Comparison of ENCODE assay signal across 39 cellular contexts in genomic region chr7:121620206-121620605, GRCh38.
"Had no signal": no experiment of that assay in that cellular context is flagged by ENCODE, and none has a peak within 500 bp of the region (broad histone marks: within the 10 kb centered on the region; RNA-seq: fewer than 3 reads in every experiment).

No MANE protein-coding gene starts in this region.

- H3K9me3 Mint-ChIP-seq: activated CD4-positive, alpha-beta T cell treated with anti-CD3 and anti-CD28 coated beads, Interleukin-2, amount 10 ng/mL, durations not matched to agents 24 days and 14 days; activated naive CD4-positive, alpha-beta T cell treated with anti-CD3 and anti-CD28 coated beads for 36 hours; activated naive CD8-positive, alpha-beta T cell treated with anti-CD3 and anti-CD28 coated beads for 36 hours; activated T-helper 1 cell treated with anti-CD3 and anti-CD28 coated beads, Interleukin-12 subunit alpha, Interleukin-12 subunit beta, Interleukin-2, Interleukin-4 antibody, amounts not matched to agents 30 ng/mL and 10 ng/mL and 1 ng/mL, durations not matched to agents 14 hours and 24 hours and 36 hours; immature natural killer cell; type B pancreatic cell had no signal

- DNase-seq: activated CD4-positive, alpha-beta memory T cell treated with anti-CD3 and anti-CD28 coated beads for 36 hours; activated CD4-positive, alpha-beta T cell treated with anti-CD3 and anti-CD28 coated beads, Interleukin-2, amount 10 ng/mL, durations not matched to agents 24 days and 14 days; activated CD8-positive, alpha-beta memory T cell treated with anti-CD3 and anti-CD28 coated beads, Interleukin-2, amount 50 U/mL, for 4 hours; activated effector memory CD4-positive, alpha-beta T cell treated with anti-CD3 and anti-CD28 coated beads, Interleukin-2, amount 50 U/mL, for 16 hours; activated naive CD4-positive, alpha-beta T cell treated with anti-CD3 and anti-CD28 coated beads for 36 hours; activated naive CD8-positive, alpha-beta T cell treated with anti-CD3 and anti-CD28 coated beads for 36 hours; activated T-cell treated with anti-CD3 and anti-CD28 coated beads, Interleukin-2, amount 50 U/mL, for 1 hour; adrenal gland; aorta; cerebellar nuclear complex; dorsolateral prefrontal cortex; effector memory CD4-positive, alpha-beta T cell; erythroblast; head of caudate nucleus; hippocampal formation; immature natural killer cell; kidney; left colon; naive B cell; nephron progenitor cell; occipital lobe; stimulated activated CD4-positive, alpha-beta T cell treated with anti-CD3 and anti-CD28 coated beads, Interleukin-1b, Interleukin-23, amount 100 ng/mL, for 48 hours; stimulated activated CD4-positive, alpha-beta T cell treated with anti-CD3 and anti-CD28 coated beads, Interleukin-4, amount 100 ng/mL, for 4 hours; stimulated activated CD8-positive, alpha-beta memory T cell treated with anti-CD3 and anti-CD28 coated beads, Interleukin-4, amount 100 ng/mL, for 48 hours; stimulated activated naive CD8-positive, alpha-beta T cell treated with anti-CD3 and anti-CD28 coated beads, Interleukin-15, amount 100 ng/mL, for 72 hours; substantia nigra; uterus had no signal

- H3K27me3 Mint-ChIP-seq: activated CD4-positive, alpha-beta memory T cell treated with anti-CD3 and anti-CD28 coated beads for 36 hours; activated CD4-positive, alpha-beta T cell treated with anti-CD3 and anti-CD28 coated beads, Interleukin-2, amount 10 ng/mL, durations not matched to agents 24 days and 14 days; activated naive CD8-positive, alpha-beta T cell treated with anti-CD3 and anti-CD28 coated beads for 36 hours; stimulated activated naive CD8-positive, alpha-beta T cell treated with anti-CD3 and anti-CD28 coated beads, Interleukin-15, amount 100 ng/mL, for 72 hours; type B pancreatic cell had no signal

- H3K4me1 Mint-ChIP-seq: activated CD4-positive, alpha-beta T cell treated with anti-CD3 and anti-CD28 coated beads, Interleukin-2, amount 10 ng/mL, durations not matched to agents 24 days and 14 days; activated naive CD8-positive, alpha-beta T cell treated with anti-CD3 and anti-CD28 coated beads for 36 hours; immature natural killer cell; naive B cell; nephron progenitor cell; stimulated activated memory B cell treated with anti-CD40 and anti-IgM and Interleukin-4, amounts not matched to agents 10 μg/mL and 1 μg/mL and 100 μg/mL, for 72 hours; stimulated activated naive CD8-positive, alpha-beta T cell treated with anti-CD3 and anti-CD28 coated beads, Interleukin-15, amount 100 ng/mL, for 72 hours had no signal

- H3K27me3 ChIP-seq: adrenal gland, cardiac muscle cell, dorsolateral prefrontal cortex, right atrium auricular region, uterus had no signal

- H3K27ac ChIP-seq: adrenal gland, cardiac muscle cell, coronary artery, dorsolateral prefrontal cortex, parathyroid adenoma, right atrium auricular region, uterus, VCaP had no signal

- H3K4me2 ChIP-seq: smooth muscle cell had no signal

- H3K9me3 ChIP-seq: adrenal gland, right atrium auricular region, uterus had no signal

- H3K4me1 ChIP-seq: adrenal gland, parathyroid adenoma, right atrium auricular region, uterus had no signal

- H2AFZ ChIP-seq: parathyroid adenoma had no signal

- H3K27ac Mint-ChIP-seq: activated CD4-positive, alpha-beta memory T cell treated with anti-CD3 and anti-CD28 coated beads for 36 hours; activated CD4-positive, alpha-beta T cell treated with anti-CD3 and anti-CD28 coated beads, Interleukin-2, amount 10 ng/mL, durations not matched to agents 24 days and 14 days; activated naive CD4-positive, alpha-beta T cell treated with anti-CD3 and anti-CD28 coated beads for 36 hours; activated naive CD8-positive, alpha-beta T cell treated with anti-CD3 and anti-CD28 coated beads for 36 hours; activated T-helper 1 cell treated with anti-CD3 and anti-CD28 coated beads, Interleukin-12 subunit alpha, Interleukin-12 subunit beta, Interleukin-2, Interleukin-4 antibody, amounts not matched to agents 30 ng/mL and 10 ng/mL and 1 ng/mL, durations not matched to agents 14 hours and 24 hours and 36 hours; immature natural killer cell; mesothelial cell of epicardium; naive B cell; stimulated activated memory B cell treated with anti-CD40 and anti-IgM and Interleukin-4, amounts not matched to agents 10 μg/mL and 1 μg/mL and 100 μg/mL, for 72 hours; stimulated activated naive CD8-positive, alpha-beta T cell treated with anti-CD3 and anti-CD28 coated beads, Interleukin-15, amount 100 ng/mL, for 72 hours; type B pancreatic cell had no signal

- H3K9ac ChIP-seq: parathyroid adenoma had no signal

- H3K79me2 ChIP-seq: parathyroid adenoma had no signal

- ATAC-seq: activated CD4-positive, CD25-positive, alpha-beta regulatory T cell treated with anti-CD3 and anti-CD28 coated beads, Interleukin-2, amount 50 U/mL, for 24 hours; left colon; stimulated activated memory B cell treated with anti-CD40 and anti-IgM and Interleukin-4, amounts not matched to agents 10 μg/mL and 1 μg/mL and 100 μg/mL, for 72 hours; stimulated activated naive CD8-positive, alpha-beta T cell treated with anti-CD3 and anti-CD28 coated beads, Interleukin-15, amount 100 ng/mL, for 72 hours had no signal

- H3K4me3 ChIP-seq: adrenal gland, cardiac muscle cell, coronary artery, dorsolateral prefrontal cortex, right atrium auricular region, smooth muscle cell, uterus had no signal

- H3K4me3 Mint-ChIP-seq: activated CD4-positive, alpha-beta memory T cell treated with anti-CD3 and anti-CD28 coated beads for 36 hours; activated CD4-positive, alpha-beta T cell treated with anti-CD3 and anti-CD28 coated beads, Interleukin-2, amount 10 ng/mL, durations not matched to agents 24 days and 14 days; activated naive CD4-positive, alpha-beta T cell treated with anti-CD3 and anti-CD28 coated beads for 36 hours; activated naive CD8-positive, alpha-beta T cell treated with anti-CD3 and anti-CD28 coated beads for 36 hours; activated T-helper 1 cell treated with anti-CD3 and anti-CD28 coated beads, Interleukin-12 subunit alpha, Interleukin-12 subunit beta, Interleukin-2, Interleukin-4 antibody, amounts not matched to agents 30 ng/mL and 10 ng/mL and 1 ng/mL, durations not matched to agents 14 hours and 24 hours and 36 hours; immature natural killer cell; mesothelial cell of epicardium; naive B cell; nephron progenitor cell; stimulated activated memory B cell treated with anti-CD40 and anti-IgM and Interleukin-4, amounts not matched to agents 10 μg/mL and 1 μg/mL and 100 μg/mL, for 72 hours; stimulated activated naive CD8-positive, alpha-beta T cell treated with anti-CD3 and anti-CD28 coated beads, Interleukin-15, amount 100 ng/mL, for 72 hours; type B pancreatic cell had no signal

- H3K36me3 Mint-ChIP-seq: activated CD4-positive, alpha-beta memory T cell treated with anti-CD3 and anti-CD28 coated beads for 36 hours; activated naive CD8-positive, alpha-beta T cell treated with anti-CD3 and anti-CD28 coated beads for 36 hours; brain; type B pancreatic cell had no signal

- H3K36me3 ChIP-seq: adrenal gland, cardiac muscle cell, right atrium auricular region, uterus had no signal
